27 cellular contexts compared by ENCODE assay signal in genomic region chr6:9878535-9878934, GRCh38.
"Had no signal": no experiment of that assay in that cellular context is flagged by ENCODE, and none has a peak within 500 bp of the region (broad histone marks: within the 10 kb centered on the region; RNA-seq: fewer than 3 reads in every experiment).

No MANE protein-coding gene starts in this region.

- ATAC-seq: stimulated activated effector memory CD8-positive, alpha-beta T cell treated with anti-CD3 and anti-CD28 coated beads, Interleukin-12 subunit alpha, Interleukin-12 subunit beta, amount 100 ng/mL, for 72 hours; stimulated activated memory B cell treated with anti-CD40 and anti-IgM and Interleukin-4, amounts not matched to agents 10 μg/mL and 1 μg/mL and 100 μg/mL, for 72 hours; stimulated activated naive B cell treated with anti-CD40 and anti-IgM and Interleukin-4, amounts not matched to agents 10 μg/mL and 1 μg/mL and 100 μg/mL, for 72 hours; stimulated activated naive CD8-positive, alpha-beta T cell treated with anti-CD3 and anti-CD28 coated beads, Interleukin-15, amount 100 ng/mL, for 72 hours; stimulated activated naive CD8-positive, alpha-beta T cell treated with anti-CD3 and anti-CD28 coated beads, Interleukin-15, Interleukin-2, amounts not matched to agents 100 U/mL and 50 U/mL, for 24 hours; upper lobe of right lung had no signal

- H3K27ac ChIP-seq: stomach, suprapubic skin, testis, thoracic aorta, thyroid gland, tibial artery, tibial nerve, transverse colon, upper lobe of left lung, upper lobe of right lung, uterus, vagina had no signal

- H3K4me3 ChIP-seq: stomach, suprapubic skin, testis, thoracic aorta, thyroid gland, tibial artery, tibial nerve, transverse colon, upper lobe of left lung, upper lobe of right lung, uterus, vagina had no signal

- FAIRE-seq: urothelium cell line had no signal

- H3K27me3 ChIP-seq: stomach, suprapubic skin, testis, thyroid gland, tibial artery, tibial nerve, transverse colon, upper lobe of left lung, upper lobe of right lung, uterus, vagina had no signal

- DNase-seq: stimulated activated CD4-positive, alpha-beta T cell treated with anti-CD3 and anti-CD28 coated beads, Interleukin-2, amount 100 ng/mL, for 48 hours; stimulated activated CD4-positive, alpha-beta T cell treated with anti-CD3 and anti-CD28 coated beads, Interleukin-4, amount 100 ng/mL, for 1 hour; stimulated activated CD4-positive, alpha-beta T cell treated with anti-CD3 and anti-CD28 coated beads, Interleukin-4, amount 100 ng/mL, for 24 hours; stimulated activated CD4-positive, alpha-beta T cell treated with anti-CD3 and anti-CD28 coated beads, Interleukin-4, amount 100 ng/mL, for 4 hours; stimulated activated CD8-positive, alpha-beta memory T cell treated with anti-CD3 and anti-CD28 coated beads, Interleukin-4, amount 100 ng/mL, for 48 hours; stimulated activated naive B cell treated with anti-CD40 and anti-IgM and Interleukin-4, amounts not matched to agents 10 μg/mL and 1 μg/mL and 100 μg/mL, for 72 hours; stimulated activated naive CD4-positive, alpha-beta T cell; stimulated activated naive CD4-positive, alpha-beta T cell treated with Interleukin-2 at 50 U/mL for 16 hours; stimulated activated naive CD8-positive, alpha-beta T cell treated with anti-CD3 and anti-CD28 coated beads, Interleukin-15, amount 100 ng/mL, for 72 hours; stimulated activated naive CD8-positive, alpha-beta T cell treated with anti-CD3 and anti-CD28 coated beads, Interleukin-15, Interleukin-2, amounts not matched to agents 100 U/mL and 50 U/mL, for 24 hours; stomach; substantia nigra; testis; thyroid gland; tibial artery; transverse colon; trophoblast cell; upper lobe of left lung; upper lobe of right lung; uterus had no signal

- H3K4me1 ChIP-seq: stomach, suprapubic skin, testis, thyroid gland, tibial artery, tibial nerve, transverse colon, upper lobe of left lung, upper lobe of right lung, uterus, vagina had no signal

- H3K9me3 ChIP-seq: testis, thoracic aorta, thyroid gland, upper lobe of right lung, uterus, vagina had no signal

- H3K36me3 ChIP-seq: stomach, suprapubic skin, thoracic aorta, thyroid gland, tibial artery, tibial nerve, transverse colon, upper lobe of left lung, upper lobe of right lung, uterus, vagina had no signal
